In genomic region chr4:184090571-184090970, GRCh38 we compare ENCODE assay signal across 38 cellular contexts.
"Had no signal": no experiment of that assay in that cellular context is flagged by ENCODE, and none has a peak within 500 bp of the region (broad histone marks: within the 10 kb centered on the region; RNA-seq: fewer than 3 reads in every experiment).

No MANE protein-coding gene starts in this region.

- H3K9me3 ChIP-seq: adrenal gland, ascending aorta, body of pancreas had no signal

- DNase-seq: activated effector memory CD4-positive, alpha-beta T cell treated with anti-CD3 and anti-CD28 coated beads, Interleukin-2, amount 50 U/mL, for 16 hours; activated effector memory CD4-positive, alpha-beta T cell treated with Interleukin-2 at 50 U/mL for 16 hours; activated gamma-delta T cell; activated gamma-delta T cell treated with Interleukin-2 at 50 U/mL for 16 hours; activated naive CD4-positive, alpha-beta T cell; activated naive CD4-positive, alpha-beta T cell treated with anti-CD3 and anti-CD28 coated beads for 36 hours; activated naive CD4-positive, alpha-beta T cell treated with anti-CD3 and anti-CD28 coated beads, Interleukin-2, amount 10 ng/mL, durations not matched to agents 7 days and 5 days; activated naive CD4-positive, alpha-beta T cell treated with anti-CD3 and anti-CD28 coated beads, Interleukin-2, amount 50 U/mL, for 16 hours; activated naive CD4-positive, alpha-beta T cell treated with Interleukin-2 at 50 U/mL for 16 hours; activated naive CD8-positive, alpha-beta T cell treated with anti-CD3 and anti-CD28 coated beads for 36 hours; activated naive CD8-positive, alpha-beta T cell treated with anti-CD3 and anti-CD28 coated beads, Interleukin-2, amount 10 ng/mL, durations not matched to agents 7 days and 5 days; activated naive CD8-positive, alpha-beta T cell treated with anti-CD3 and anti-CD28 coated beads, Interleukin-2, amount 50 U/mL, for 24 hours; activated T-cell treated with anti-CD3 and anti-CD28 coated beads, Interleukin-2, amount 50 U/mL, for 1 hour; activated T-cell treated with anti-CD3 and anti-CD28 coated beads, Interleukin-2, amount 50 U/mL, for 24 hours; activated T-cell treated with anti-CD3 and anti-CD28 coated beads, Interleukin-2, amount 50 U/mL, for 4 hours; activated T-cell treated with anti-CD3 and anti-CD28 coated beads, Interleukin-2, amount 50 U/mL, for 48 hours; activated T-cell treated with anti-CD3 and anti-CD28 coated beads, Interleukin-2, amount 50 U/mL, for 72 hours; adrenal gland; amniotic stem cell; amygdala; anterior cingulate cortex; aorta; body of pancreas; brain microvascular endothelial cell; caudate nucleus; central memory CD4-positive, alpha-beta T cell; cerebellar nuclear complex had no signal

- H3K4me1 ChIP-seq: adrenal gland, ascending aorta, body of pancreas, breast epithelium had no signal

- H3K4me1 Mint-ChIP-seq: activated naive CD4-positive, alpha-beta T cell treated with anti-CD3 and anti-CD28 coated beads, Interleukin-2, amount 10 ng/mL, durations not matched to agents 7 days and 5 days; activated naive CD4-positive, alpha-beta T cell treated with anti-CD3 and anti-CD28 coated beads, Interleukin-2, amount 50 U/mL, for 24 hours; activated naive CD8-positive, alpha-beta T cell treated with anti-CD3 and anti-CD28 coated beads for 36 hours; activated naive CD8-positive, alpha-beta T cell treated with anti-CD3 and anti-CD28 coated beads, Interleukin-2, amount 10 ng/mL, durations not matched to agents 7 days and 5 days; activated naive CD8-positive, alpha-beta T cell treated with anti-CD3 and anti-CD28 coated beads, Interleukin-2, amount 50 U/mL, for 24 hours; activated T-helper 17 cell treated with anti-CD3 and anti-CD28 coated beads, Interleukin-2, amount 50 U/mL, for 72 hours; central memory CD8-positive, alpha-beta T cell had no signal

- H3K9me3 Mint-ChIP-seq: activated naive CD4-positive, alpha-beta T cell treated with anti-CD3 and anti-CD28 coated beads for 36 hours; activated naive CD4-positive, alpha-beta T cell treated with anti-CD3 and anti-CD28 coated beads, Interleukin-2, amount 10 ng/mL, durations not matched to agents 7 days and 5 days; activated naive CD4-positive, alpha-beta T cell treated with anti-CD3 and anti-CD28 coated beads, Interleukin-2, amount 50 U/mL, for 72 hours; activated naive CD8-positive, alpha-beta T cell treated with anti-CD3 and anti-CD28 coated beads for 36 hours; activated naive CD8-positive, alpha-beta T cell treated with anti-CD3 and anti-CD28 coated beads, Interleukin-2, amount 10 ng/mL, durations not matched to agents 7 days and 5 days; activated naive CD8-positive, alpha-beta T cell treated with anti-CD3 and anti-CD28 coated beads, Interleukin-2, amount 50 U/mL, for 24 hours; activated T-cell treated with anti-CD3 and anti-CD28 coated beads, Interleukin-2, amount 50 U/mL, for 24 hours; activated T-cell treated with anti-CD3 and anti-CD28 coated beads, Interleukin-2, amount 50 U/mL, for 4 hours; activated T-helper 1 cell treated with anti-CD3 and anti-CD28 coated beads, Interleukin-12 subunit alpha, Interleukin-12 subunit beta, Interleukin-2, Interleukin-4 antibody, amounts not matched to agents 30 ng/mL and 10 ng/mL and 1 ng/mL, durations not matched to agents 14 hours and 24 hours and 36 hours; activated T-helper 17 cell treated with anti-CD3 and anti-CD28 coated beads, Interleukin-2, amount 50 U/mL, for 72 hours; activated T-helper 2 cell treated with anti-CD3 and anti-CD28 coated beads, Interferon-gamma antibody, Interleukin-2, Interleukin-4, amounts not matched to agents 10 μg/mL and 5 μg/mL and 100 μg/mL, durations not matched to agents 14 hours and 24 hours and 36 hours; central memory CD8-positive, alpha-beta T cell had no signal

- H3K36me3 ChIP-seq: adrenal gland, ascending aorta, brain microvascular endothelial cell, breast epithelium, cardiac muscle cell had no signal

- H3K4me3 Mint-ChIP-seq: activated naive CD4-positive, alpha-beta T cell treated with anti-CD3 and anti-CD28 coated beads for 36 hours; activated naive CD4-positive, alpha-beta T cell treated with anti-CD3 and anti-CD28 coated beads, Interleukin-2, amount 10 ng/mL, durations not matched to agents 7 days and 5 days; activated naive CD4-positive, alpha-beta T cell treated with anti-CD3 and anti-CD28 coated beads, Interleukin-2, amount 50 U/mL, for 24 hours; activated naive CD8-positive, alpha-beta T cell; activated naive CD8-positive, alpha-beta T cell treated with anti-CD3 and anti-CD28 coated beads for 36 hours; activated naive CD8-positive, alpha-beta T cell treated with anti-CD3 and anti-CD28 coated beads, Interleukin-2, amount 10 ng/mL, durations not matched to agents 7 days and 5 days; activated naive CD8-positive, alpha-beta T cell treated with anti-CD3 and anti-CD28 coated beads, Interleukin-2, amount 50 U/mL, for 24 hours; activated T-cell treated with anti-CD3 and anti-CD28 coated beads, Interleukin-2, amount 50 U/mL, for 24 hours; activated T-cell treated with anti-CD3 and anti-CD28 coated beads, Interleukin-2, amount 50 U/mL, for 4 hours; activated T-cell treated with anti-CD3 and anti-CD28 coated beads, Interleukin-2, amount 50 U/mL, for 72 hours; activated T-helper 1 cell treated with anti-CD3 and anti-CD28 coated beads, Interleukin-12 subunit alpha, Interleukin-12 subunit beta, Interleukin-2, Interleukin-4 antibody, amounts not matched to agents 30 ng/mL and 10 ng/mL and 1 ng/mL, durations not matched to agents 14 hours and 24 hours and 36 hours; activated T-helper 17 cell treated with anti-CD3 and anti-CD28 coated beads, Interleukin-2, amount 50 U/mL, for 72 hours; brain; central memory CD8-positive, alpha-beta T cell had no signal

- H3K36me3 Mint-ChIP-seq: activated naive CD4-positive, alpha-beta T cell treated with anti-CD3 and anti-CD28 coated beads, Interleukin-2, amount 10 ng/mL, durations not matched to agents 7 days and 5 days; activated naive CD4-positive, alpha-beta T cell treated with anti-CD3 and anti-CD28 coated beads, Interleukin-2, amount 50 U/mL, for 24 hours; activated naive CD4-positive, alpha-beta T cell treated with anti-CD3 and anti-CD28 coated beads, Interleukin-2, amount 50 U/mL, for 72 hours; activated naive CD8-positive, alpha-beta T cell; activated naive CD8-positive, alpha-beta T cell treated with anti-CD3 and anti-CD28 coated beads for 36 hours; activated naive CD8-positive, alpha-beta T cell treated with anti-CD3 and anti-CD28 coated beads, Interleukin-2, amount 10 ng/mL, durations not matched to agents 7 days and 5 days had no signal

- H3K4me3 ChIP-seq: adrenal gland, ascending aorta, body of pancreas, breast epithelium, cardiac muscle cell had no signal

- H3K27me3 Mint-ChIP-seq: brain had no signal

- H3K27ac ChIP-seq: adrenal gland, ascending aorta, body of pancreas, brain microvascular endothelial cell, breast epithelium, cardiac muscle cell had no signal

- H3K27me3 ChIP-seq: adrenal gland, ascending aorta, body of pancreas, brain microvascular endothelial cell, breast epithelium, cardiac muscle cell had no signal

- H3K27ac Mint-ChIP-seq: activated naive CD4-positive, alpha-beta T cell treated with anti-CD3 and anti-CD28 coated beads for 36 hours; activated naive CD4-positive, alpha-beta T cell treated with anti-CD3 and anti-CD28 coated beads, Interleukin-2, amount 10 ng/mL, durations not matched to agents 7 days and 5 days; activated naive CD4-positive, alpha-beta T cell treated with anti-CD3 and anti-CD28 coated beads, Interleukin-2, amount 50 U/mL, for 24 hours; activated naive CD4-positive, alpha-beta T cell treated with anti-CD3 and anti-CD28 coated beads, Interleukin-2, amount 50 U/mL, for 72 hours; activated naive CD8-positive, alpha-beta T cell; activated naive CD8-positive, alpha-beta T cell treated with anti-CD3 and anti-CD28 coated beads for 36 hours; activated naive CD8-positive, alpha-beta T cell treated with anti-CD3 and anti-CD28 coated beads, Interleukin-2, amount 10 ng/mL, durations not matched to agents 7 days and 5 days; activated naive CD8-positive, alpha-beta T cell treated with anti-CD3 and anti-CD28 coated beads, Interleukin-2, amount 50 U/mL, for 24 hours; activated T-cell treated with anti-CD3 and anti-CD28 coated beads, Interleukin-2, amount 50 U/mL, for 24 hours; activated T-cell treated with anti-CD3 and anti-CD28 coated beads, Interleukin-2, amount 50 U/mL, for 72 hours; activated T-helper 1 cell treated with anti-CD3 and anti-CD28 coated beads, Interleukin-12 subunit alpha, Interleukin-12 subunit beta, Interleukin-2, Interleukin-4 antibody, amounts not matched to agents 30 ng/mL and 10 ng/mL and 1 ng/mL, durations not matched to agents 14 hours and 24 hours and 36 hours; activated T-helper 17 cell treated with anti-CD3 and anti-CD28 coated beads, Interleukin-2, amount 50 U/mL, for 72 hours; activated T-helper 2 cell treated with anti-CD3 and anti-CD28 coated beads, Interferon-gamma antibody, Interleukin-2, Interleukin-4, amounts not matched to agents 10 μg/mL and 5 μg/mL and 100 μg/mL, durations not matched to agents 14 hours and 24 hours and 36 hours; brain had no signal
